23 cellular contexts compared by ENCODE assay signal in genomic region chr5:155064580-155064979, GRCh38. TPM values are rescaled to one million over a fixed set of nuclear protein-coding genes. Genes with fewer than 3 reads are reported as not detected.
DNase-seq lines count a peak whose midpoint lies in the region; ATAC-seq and TF ChIP-seq lines count a peak whose summit lies in the region.
"Had no signal": no experiment of that assay in that cellular context is flagged by ENCODE, and none has a peak within 500 bp of the region (broad histone marks: within the 10 kb centered on the region; RNA-seq: fewer than 3 reads in every experiment).

No MANE protein-coding gene starts in this region.

- H3F3A ChIP-seq in SK-N-SH (replicated peaks; ENCODE audit: insufficient read depth) = no peaks in the 10 kb centered on the region

- peak; percentile 14 for DNase-seq in GM10266 (ENCODE audit: extremely low spot score)
- no peak for DNase-seq in SK-N-SH
- DNase-seq: activated gamma-delta T cell; activated T-cell treated with anti-CD3 and anti-CD28 coated beads, Interleukin-2, amount 50 U/mL, for 1 hour; CD4-positive, alpha-beta memory T cell; dermis blood vessel endothelial cell; DMS 273 treated with DMSO at 0.1 percent for 48 hours; hypothalamus; left ventricle myocardium inferior; naive thymus-derived CD8-positive, alpha-beta T cell; NCI-H1436 treated with DMSO at 0.1 percent for 48 hours; NCI-H510A treated with DMSO at 0.1 percent for 48 hours; retina; stimulated activated CD4-positive, alpha-beta T cell treated with anti-CD3 and anti-CD28 coated beads, Interleukin-2, amount 100 ng/mL, for 24 hours had no signal

- CTCF ChIA-PET in SK-N-SH (lab: Yijun Ruan, JAX) = no interaction called here

- TF ChIP-seq CTCF in GM10266 (IDR thresholded peaks at IDR 0.05; ENCODE audit: control insufficient read depth, insufficient read depth, low read depth, missing control alignments) (no peak), SK-N-SH (IDR thresholded peaks at IDR 0.05) (no peak)

- TF ChIP-seq RAD21 in SK-N-SH (IDR thresholded peaks at IDR 0.05; ENCODE audit: low read length) = no peak

- no peak overlapping the region for H3K4me2 ChIP-seq in SK-N-SH
- H3K4me2 ChIP-seq: smooth muscle cell had no signal

- no peaks in the 10 kb centered on the region for H3K4me1 ChIP-seq in SK-N-SH (ENCODE audit: control insufficient read depth in 1 of 2, insufficient read depth in 2 of 2, low read depth in 1 of 2, low read length in 1 of 2)
- H3K4me1 ChIP-seq: left ventricle myocardium inferior, SJSA1 had no signal

- no peak for TF ChIP-seq EP300 in SK-N-SH (IDR thresholded peaks at IDR 0.05; ENCODE audit: borderline replicate concordance in 1 of 2, low read depth in 1 of 2, low read length in 1 of 2)

- H3K9me2 ChIP-seq in SK-N-SH = no peaks in the 10 kb centered on the region

- H3K36me3 ChIP-seq in SK-N-SH (replicated peaks in 1 of 2; ENCODE audit: control insufficient read depth in 1 of 2, insufficient read depth in 2 of 2, low read length in 1 of 2) = no peaks in the 10 kb centered on the region
- H3K36me3 ChIP-seq: left ventricle myocardium inferior, SJSA1 had no signal

- no peak overlapping the region for H3K4me3 ChIP-seq in SK-N-SH (ENCODE audit: low read depth in 2 of 2, low read length in 1 of 2)
- H3K4me3 ChIP-seq: left ventricle myocardium inferior, SJSA1, smooth muscle cell had no signal

- POLR2A ChIA-PET in SK-N-SH (lab: Yijun Ruan, JAX) = no interaction called here

- H3K79me2 ChIP-seq in SK-N-SH (ENCODE audit: insufficient read depth) = no peaks in the 10 kb centered on the region

- 19% methylated on average over 6 of the region's 6 CpGs for WGBS in SK-N-SH (ENCODE audit: low lambda C conversion rate)

- ATAC-seq in GM19455 (IDR thresholded peaks at IDR 0.05; ENCODE audit: unreplicated experiment) (peak; percentile 61), HG02852 (IDR thresholded peaks at IDR 0.05; ENCODE audit: unreplicated experiment) (peak; percentile 72), HG03442 (IDR thresholded peaks at IDR 0.05; ENCODE audit: unreplicated experiment) (peak; percentile 76), GM18517 (IDR thresholded peaks at IDR 0.05; ENCODE audit: unreplicated experiment) (no peak), HG03457 (IDR thresholded peaks at IDR 0.05; ENCODE audit: unreplicated experiment) (no peak), HG02642 (IDR thresholded peaks at IDR 0.05; ENCODE audit: poor library complexity, unreplicated experiment) (no peak)
- ATAC-seq: HCT116; naive thymus-derived CD8-positive, alpha-beta T cell had no signal

- no peak overlapping the region for H2AFZ ChIP-seq in SK-N-SH (ENCODE audit: low read depth)

- no peak overlapping the region for H3K27ac ChIP-seq in SK-N-SH (ENCODE audit: low read depth in 2 of 2, low read length in 1 of 2)
- H3K27ac ChIP-seq: left ventricle myocardium inferior, SJSA1 had no signal

- H4K20me1 ChIP-seq in SK-N-SH (ENCODE audit: insufficient read depth) = no peaks in the 10 kb centered on the region

- no peaks in the 10 kb centered on the region for H3K27me3 ChIP-seq in SK-N-SH (ENCODE audit: insufficient read depth)

- H3K9me3 ChIP-seq in SK-N-SH = no peaks in the 10 kb centered on the region
- H3K9me3 ChIP-seq: SJSA1 had no signal

- H3K9ac ChIP-seq in SK-N-SH = no peak overlapping the region

TF ChIP-seq in SK-N-SH, 30 proteins besides CTCF, POLR2A, EP300 and RAD21:
- TF ChIP-seq MXI1 (IDR thresholded peaks at IDR 0.05; ENCODE audit: low read depth, low read length) (no peak), RCOR1 (IDR thresholded peaks at IDR 0.05; ENCODE audit: low read length) (no peak), JUND (IDR thresholded peaks at IDR 0.05) (no peak), USF2 (IDR thresholded peaks at IDR 0.05; ENCODE audit: borderline replicate concordance, low read depth, low read length) (no peak), SMC3 (IDR thresholded peaks at IDR 0.05; ENCODE audit: low read depth, low read length) (no peak), GABPA (IDR thresholded peaks at IDR 0.05; ENCODE audit: low read depth) (no peak), GATA2 (CRISPR knock-in tag; IDR thresholded peaks at IDR 0.05) (no peak), NFIC (IDR thresholded peaks at IDR 0.05; ENCODE audit: borderline replicate concordance) (no peak), FOXM1 (IDR thresholded peaks at IDR 0.05; ENCODE audit: low read depth) (no peak), MAX (IDR thresholded peaks at IDR 0.05; ENCODE audit: low read depth) (no peak), TEAD4 (IDR thresholded peaks at IDR 0.05; ENCODE audit: borderline replicate concordance, insufficient read depth) (no peak), ZBTB33 (IDR thresholded peaks at IDR 0.05; ENCODE audit: borderline replicate concordance, low read depth) (no peak), TCF12 (IDR thresholded peaks at IDR 0.05) (no peak), CHD2 (IDR thresholded peaks at IDR 0.05; ENCODE audit: low read length, partially characterized antibody) (no peak), SIN3A (IDR thresholded peaks at IDR 0.05; ENCODE audit: borderline replicate concordance, low read depth, low read length) (no peak), YY1 (IDR thresholded peaks at IDR 0.05; ENCODE audit: low read depth) (no peak), PBX3 (IDR thresholded peaks at IDR 0.05) (no peak), RXRA (IDR thresholded peaks at IDR 0.05; ENCODE audit: borderline replicate concordance, low read depth) (no peak), USF1 (IDR thresholded peaks at IDR 0.05; ENCODE audit: borderline replicate concordance, low read depth) (no peak), ELF1 (IDR thresholded peaks at IDR 0.05) (no peak)

RNA-seq across cellular contexts. Expression of gene KIF4B, which starts 51.0 kb away (rescaled TPM):
- polyA plus RNA-seq in SK-N-SH (2012; rRNA removed) = 0.02 and 0.03 TPM in 2 replicates
- polyA plus RNA-seq in SK-N-SH (2012; cell fraction: cytosol; rRNA removed) = 0.01 and 0.03 TPM in 2 replicates
- 0.02 TPM in 1 of 2 replicates, not detected in the other for polyA plus RNA-seq in SK-N-SH (2012; cell fraction: nucleus; rRNA removed)
- polyA plus RNA-seq: CD4-positive, alpha-beta memory T cell; naive thymus-derived CD8-positive, alpha-beta T cell; smooth muscle cell had no signal

Comparison
In these comparisons a context has a peak if more than half of its experiments do, and no peak if none do; other contexts are left out.
1. ATAC-seq: peak in GM19455 (single experiment), HG02852 (single experiment) and HG03442 (single experiment); none in GM18517 (single experiment), HG03457 (single experiment) and HG02642 (single experiment).